ENCODE assay signal across 21 cellular contexts in genomic region chr2:199410130-199410529, GRCh38. TPM values are rescaled to one million over a fixed set of nuclear protein-coding genes. Genes with fewer than 3 reads are reported as not detected.
DNase-seq lines count a peak whose midpoint lies in the region; ATAC-seq and TF ChIP-seq lines count a peak whose summit lies in the region.
"Had no signal": no experiment of that assay in that cellular context is flagged by ENCODE, and none has a peak within 500 bp of the region (broad histone marks: within the 10 kb centered on the region; RNA-seq: fewer than 3 reads in every experiment).

No MANE protein-coding gene starts in this region.

- H3K27me3 Mint-ChIP-seq in progenitor cell of endocrine pancreas = peaks cover 9% of the 10 kb centered on the region
- peaks cover 15% of the 10 kb centered on the region for H3K27me3 Mint-ChIP-seq in activated T-helper 17 cell treated with anti-CD3 and anti-CD28 coated beads, Interleukin-2, amount 50 U/mL, for 72 hours
- H3K27me3 Mint-ChIP-seq: activated naive CD8-positive, alpha-beta T cell treated with anti-CD3 and anti-CD28 coated beads for 36 hours had no signal

- no peak overlapping the region for H3K4me3 ChIP-seq in GM23248
- H3K4me3 ChIP-seq: cardiac muscle cell, esophagus squamous epithelium, neural progenitor cell, testis had no signal

- ATAC-seq in activated T-helper 17 cell treated with anti-CD3 and anti-CD28 coated beads, Interleukin-2, amount 50 U/mL, for 72 hours (replicated peaks) = no peak
- ATAC-seq in GM21529 (IDR thresholded peaks at IDR 0.05; ENCODE audit: unreplicated experiment) = no peak

- peak overlapping the region; percentile 59 for H2AFZ ChIP-seq in GM23248
- H2AFZ ChIP-seq: neural progenitor cell had no signal

- TF ChIP-seq CTCF in progenitor cell of endocrine pancreas (IDR thresholded peaks at IDR 0.05; ENCODE audit: unreplicated experiment) = no peak

- in situ Hi-C loops in GM23248 (cut with MboI) = no loop called here

- H3K9me2 ChIP-seq in GM23248 (ENCODE audit: insufficient read depth) = no peaks in the 10 kb centered on the region

- DNase-seq in GM23248 (peak; percentile 60), NCI-H82 treated with DMSO at 0.1 percent for 48 hours (lab: John Stamatoyannopoulos, UW; ENCODE audit: unreplicated experiment) (peak; percentile 37), fibroblast of gingiva (ENCODE audit: low read depth) (peak; percentile 5), progenitor cell of endocrine pancreas (ENCODE audit: low spot score, unreplicated experiment) (no peak), caudate nucleus (lab: John Stamatoyannopoulos, UW) (no peak), RKO (ENCODE audit: low spot score) (no peak)
- DNase-seq: activated naive CD8-positive, alpha-beta T cell treated with anti-CD3 and anti-CD28 coated beads for 36 hours; BE2C; Calu3; effector CD8-positive, alpha-beta T cell; esophagus squamous epithelium; GDM1; hippocampal formation; midbrain; NCI-H1694; NCI-H345; testis had no signal

- H4K20me1 ChIP-seq in GM23248 (ENCODE audit: insufficient read depth) = no peaks in the 10 kb centered on the region

- WGBS in GM23248 (ENCODE audit: low coverage in 1 of 2, low lambda C conversion rate in 2 of 2, missing lambda C conversion rate in 2 of 2), 2 experiments = 54 to 60% methylated on average over 4 of the region's 4 CpGs

- H3K27me3 ChIP-seq in GM23248 (replicated peaks; ENCODE audit: insufficient read depth) = no peaks in the 10 kb centered on the region
- H3K27me3 ChIP-seq: BE2C, cardiac muscle cell, esophagus squamous epithelium, neural progenitor cell, testis had no signal

- H3K4me3 Mint-ChIP-seq in progenitor cell of endocrine pancreas (ENCODE audit: low read depth) = no peak overlapping the region
- no peak overlapping the region for H3K4me3 Mint-ChIP-seq in activated T-helper 17 cell treated with anti-CD3 and anti-CD28 coated beads, Interleukin-2, amount 50 U/mL, for 72 hours
- H3K4me3 Mint-ChIP-seq: activated naive CD8-positive, alpha-beta T cell treated with anti-CD3 and anti-CD28 coated beads for 36 hours; neural progenitor cell had no signal

- peaks cover 22% of the 10 kb centered on the region for H3K79me2 ChIP-seq in GM23248 (ENCODE audit: insufficient read depth)

- no peaks in the 10 kb centered on the region for H3K9me3 ChIP-seq in GM23248 (ENCODE audit: low read depth)
- H3K9me3 ChIP-seq: BE2C, esophagus squamous epithelium, testis had no signal

- H3K9me3 Mint-ChIP-seq in progenitor cell of endocrine pancreas (ENCODE audit: low read depth) = no peaks in the 10 kb centered on the region
- H3K9me3 Mint-ChIP-seq in activated T-helper 17 cell treated with anti-CD3 and anti-CD28 coated beads, Interleukin-2, amount 50 U/mL, for 72 hours = no peaks in the 10 kb centered on the region
- H3K9me3 Mint-ChIP-seq: activated naive CD8-positive, alpha-beta T cell treated with anti-CD3 and anti-CD28 coated beads for 36 hours; neural progenitor cell had no signal

- no peaks in the 10 kb centered on the region for H3K36me3 Mint-ChIP-seq in progenitor cell of endocrine pancreas (ENCODE audit: insufficient read depth)
- H3K36me3 Mint-ChIP-seq in activated T-helper 17 cell treated with anti-CD3 and anti-CD28 coated beads, Interleukin-2, amount 50 U/mL, for 72 hours (ENCODE audit: low read depth) = no peaks in the 10 kb centered on the region
- H3K36me3 Mint-ChIP-seq: activated naive CD8-positive, alpha-beta T cell treated with anti-CD3 and anti-CD28 coated beads for 36 hours had no signal

- peaks cover 24% of the 10 kb centered on the region for H3K4me1 Mint-ChIP-seq in progenitor cell of endocrine pancreas (ENCODE audit: low read depth)
- no peaks in the 10 kb centered on the region for H3K4me1 Mint-ChIP-seq in activated T-helper 17 cell treated with anti-CD3 and anti-CD28 coated beads, Interleukin-2, amount 50 U/mL, for 72 hours
- H3K4me1 Mint-ChIP-seq: activated naive CD8-positive, alpha-beta T cell treated with anti-CD3 and anti-CD28 coated beads for 36 hours had no signal

- peak overlapping the region; percentile 28 for H3K4me2 ChIP-seq in GM23248 (ENCODE audit: unreplicated experiment)
- H3K4me2 ChIP-seq: neural progenitor cell had no signal

- H3K36me3 ChIP-seq in GM23248 (ENCODE audit: low read depth) = 0 out of 2 replicates have a peak, but pooled peaks cover 4% of the 10 kb centered on the region
- H3K36me3 ChIP-seq: BE2C, cardiac muscle cell, esophagus squamous epithelium, neural progenitor cell had no signal

- peak overlapping the region; percentile 39 for H3K27ac Mint-ChIP-seq in progenitor cell of endocrine pancreas
- no peak overlapping the region for H3K27ac Mint-ChIP-seq in activated T-helper 17 cell treated with anti-CD3 and anti-CD28 coated beads, Interleukin-2, amount 50 U/mL, for 72 hours
- H3K27ac Mint-ChIP-seq: activated naive CD8-positive, alpha-beta T cell treated with anti-CD3 and anti-CD28 coated beads for 36 hours; neural progenitor cell had no signal

- H3K9ac ChIP-seq in GM23248 = peak overlapping the region; percentile 36; the same call in 1 of the 2 replicates
- H3K9ac ChIP-seq: neural progenitor cell had no signal

- H3K4me1 ChIP-seq in GM23248 (ENCODE audit: insufficient read depth) = peaks cover 22% of the 10 kb centered on the region
- H3K4me1 ChIP-seq: BE2C, esophagus squamous epithelium, neural progenitor cell, testis had no signal

- H3K27ac ChIP-seq in GM23248 = peak overlapping the region; percentile 73
- H3K27ac ChIP-seq in caudate nucleus (ENCODE audit: low read depth, low read length) = no peak overlapping the region
- H3K27ac ChIP-seq: cardiac muscle cell, esophagus squamous epithelium, neural progenitor cell, testis had no signal

- H3F3A ChIP-seq in GM23248 (ENCODE audit: insufficient read depth) = peaks cover 36% of the 10 kb centered on the region

RNA-seq across cellular contexts. Expression of gene SATB2, which starts 47.6 kb away (rescaled TPM):
- 6.3 and 9.9 TPM in 2 replicates for total RNA-seq in GM23248 (2014; rRNA removed; shearing (Covaris generic))
- polyA plus RNA-seq in GM23248 (2016; fragmentation: Nextera tagmentation; extraction: Ambion mirVana) = 2.1 and 3.0 TPM in 2 replicates
- 4.4 and 4.7 TPM in 2 replicates for total RNA-seq in progenitor cell of endocrine pancreas
- under 1 TPM in 1 of 2 donors, not detected in 1; 0.15 TPM for total RNA-seq in activated T-helper 17 cell treated with anti-CD3 and anti-CD28 coated beads, Interleukin-2, amount 50 U/mL, for 72 hours

Comparison
In these comparisons a context has a peak if more than half of its experiments do, and no peak if none do; other contexts are left out.
1. DNase-seq: peak in GM23248 (single experiment), NCI-H82 treated with DMSO at 0.1 percent for 48 hours (single experiment) and fibroblast of gingiva (single experiment); none in progenitor cell of endocrine pancreas (single experiment), caudate nucleus (0 of 61) and RKO (single experiment).